In the genomic region with DNA sequence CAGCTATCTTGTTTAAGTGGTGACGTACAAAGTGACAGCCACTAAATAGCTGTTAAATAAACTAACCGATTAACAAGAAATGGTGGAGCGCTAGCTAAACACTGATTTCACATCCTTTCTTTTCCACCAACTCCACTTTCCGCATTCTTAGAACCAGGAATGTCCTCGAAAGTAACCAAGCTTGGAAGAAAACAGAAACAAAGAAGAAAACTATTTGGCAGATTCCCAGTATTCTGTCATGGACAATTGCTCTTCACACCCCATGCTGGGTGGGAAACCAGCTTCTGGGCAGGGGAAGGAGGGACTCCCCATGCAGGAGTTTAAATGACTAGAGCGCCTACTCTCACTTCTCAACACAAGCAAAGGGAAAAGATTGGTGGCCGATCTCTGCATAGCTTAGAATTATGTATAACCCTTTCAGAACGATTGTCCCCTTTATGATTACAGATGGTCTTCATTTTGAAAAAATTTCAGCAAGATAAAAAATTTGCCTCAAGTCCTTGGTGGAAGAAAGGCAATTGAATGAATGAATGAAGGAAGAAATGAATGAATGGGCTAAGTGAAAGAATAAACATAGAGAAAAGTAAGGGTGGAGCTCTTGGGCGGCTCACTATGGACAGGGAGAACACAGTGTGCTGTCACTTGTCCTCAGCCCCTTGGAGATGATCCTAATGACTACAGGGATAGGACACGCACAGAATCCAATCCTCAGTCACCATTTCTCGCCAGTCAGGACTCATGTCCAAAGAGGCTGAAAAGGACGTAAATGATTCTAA, we compare ENCODE assay signal across 9 cellular contexts.
A peak's percentile ranks its signal among the peaks of the same experiment; 100 is the strongest.
DNase-seq lines count a peak whose midpoint lies in the region; ATAC-seq and TF ChIP-seq lines count a peak whose summit lies in the region.
"Had no signal": no experiment of that assay in that cellular context is flagged by ENCODE, and none has a peak within 500 bp of the region (broad histone marks: within the 10 kb centered on the region; RNA-seq: fewer than 3 reads in every experiment).

No MANE protein-coding gene starts in this region.

- TF ChIP-seq POLR2A in suprapubic skin (IDR thresholded peaks at IDR 0.05), result no peak

- no peak for TF ChIP-seq EP300 in suprapubic skin (IDR thresholded peaks at IDR 0.05)

- no peak for TF ChIP-seq CTCF in suprapubic skin (IDR thresholded peaks at IDR 0.05)

- peaks cover 4% of the 10 kb centered on the region for H3K9me3 Mint-ChIP-seq in activated CD8-positive, alpha-beta memory T cell treated with anti-CD3 and anti-CD28 coated beads, Interleukin-2, amount 10 ng/mL, durations not matched to agents 7 days and 5 days (ENCODE audit: low read depth)

- 92% methylated on average over 12 of the region's 12 CpGs for whole genome bisulfite sequencing in suprapubic skin

- H3K27ac Mint-ChIP-seq in activated CD8-positive, alpha-beta memory T cell treated with anti-CD3 and anti-CD28 coated beads, Interleukin-2, amount 10 ng/mL, durations not matched to agents 7 days and 5 days, result peak overlapping the region; percentile 94

- CTCF ChIA-PET in activated CD8-positive, alpha-beta memory T cell treated with anti-CD3 and anti-CD28 coated beads, Interleukin-2, amount 10 ng/mL, durations not matched to agents 7 days and 5 days (lab: Charles Lee), result interaction anchor here (0.8 to 4.7 kb wide), 8 partner anchors 10 to 211 kb away, joined by 3 to 23 read pairs (median 4); no protein-coding TSS in a partner anchor

- H3K9me3 ChIP-seq in SJSA1 (replicated peaks) (no peaks in the 10 kb centered on the region), suprapubic skin (no peaks in the 10 kb centered on the region)

- H3K4me1 ChIP-seq in SJSA1 (replicated peaks) (peaks cover 30% of the 10 kb centered on the region), suprapubic skin (peaks cover 5% of the 10 kb centered on the region)

- H3K36me3 ChIP-seq in SJSA1, result no peaks in the 10 kb centered on the region
- H3K36me3 ChIP-seq in suprapubic skin, result no peaks in the 10 kb centered on the region

- H3K36me3 Mint-ChIP-seq in activated CD8-positive, alpha-beta memory T cell treated with anti-CD3 and anti-CD28 coated beads, Interleukin-2, amount 10 ng/mL, durations not matched to agents 7 days and 5 days, result peaks cover 45% of the 10 kb centered on the region

- H3K27me3 ChIP-seq in SJSA1 (replicated peaks), result no peaks in the 10 kb centered on the region
- H3K27me3 ChIP-seq in suprapubic skin, result no peaks in the 10 kb centered on the region

- H3K4me3 ChIP-seq in SJSA1 (no peak overlapping the region), suprapubic skin (peak overlapping the region; percentile 1)

- no peak for DNase-seq in activated CD8-positive, alpha-beta memory T cell treated with anti-CD3 and anti-CD28 coated beads, Interleukin-2, amount 10 ng/mL, durations not matched to agents 7 days and 5 days
- no peak for DNase-seq in activated CD8-positive, alpha-beta memory T cell treated with anti-CD3 and anti-CD28 coated beads for 24 hours
- DNase-seq in SJSA1 (ENCODE audit: low read depth in 1 of 2, low spot score in 2 of 2) (peak; percentile 61 to 86), kidney glomerular epithelial cell (lab: John Stamatoyannopoulos, UW) (peak; percentile 98), suprapubic skin (ENCODE audit: low spot score in 2 of 2) (no peak), NCI-H524 treated with DMSO at 0.1 percent for 48 hours (lab: John Stamatoyannopoulos, UW) (no peak), NCI-H2029 (lab: John Stamatoyannopoulos, UW) (no peak)
- DNase-seq: NCI-H1092 treated with DMSO at 0.1 percent for 48 hours had no signal

- peaks cover 61% of the 10 kb centered on the region for H3K4me1 Mint-ChIP-seq in activated CD8-positive, alpha-beta memory T cell treated with anti-CD3 and anti-CD28 coated beads, Interleukin-2, amount 10 ng/mL, durations not matched to agents 7 days and 5 days

- peak overlapping the region; percentile 83 for H3K4me3 Mint-ChIP-seq in activated CD8-positive, alpha-beta memory T cell treated with anti-CD3 and anti-CD28 coated beads, Interleukin-2, amount 10 ng/mL, durations not matched to agents 7 days and 5 days

- peak overlapping the region; percentile 34; the same call in 1 of the 2 replicates for H3K27ac ChIP-seq in SJSA1
- no peak overlapping the region for H3K27ac ChIP-seq in suprapubic skin

- ATAC-seq in activated CD8-positive, alpha-beta memory T cell treated with anti-CD3 and anti-CD28 coated beads, Interleukin-2, amount 10 ng/mL, durations not matched to agents 7 days and 5 days, result peak; percentile 3
- no peak for ATAC-seq in HG03520 (IDR thresholded peaks at IDR 0.05; ENCODE audit: unreplicated experiment)

- H3K27me3 Mint-ChIP-seq in activated CD8-positive, alpha-beta memory T cell treated with anti-CD3 and anti-CD28 coated beads, Interleukin-2, amount 10 ng/mL, durations not matched to agents 7 days and 5 days, result no peaks in the 10 kb centered on the region

Comparison
In these comparisons a context has a peak if more than half of its experiments do, and no peak if none do; other contexts are left out.
1. DNase-seq: peak in SJSA1 (2 of 2) and kidney glomerular epithelial cell (single experiment); none in activated CD8-positive, alpha-beta memory T cell treated with anti-CD3 and anti-CD28 coated beads, Interleukin-2, amount 10 ng/mL, durations not matched to agents 7 days and 5 days (single experiment), activated CD8-positive, alpha-beta memory T cell treated with anti-CD3 and anti-CD28 coated beads for 24 hours (single experiment), suprapubic skin (0 of 2), NCI-H524 treated with DMSO at 0.1 percent for 48 hours (single experiment) and NCI-H2029 (single experiment).